ENCODE assay signal across 9 cellular contexts in genomic region chr9:10268500-10269485, GRCh38.
A peak's percentile ranks its signal among the peaks of the same experiment; 100 is the strongest.
DNase-seq lines count a peak whose midpoint lies in the region; ATAC-seq and TF ChIP-seq lines count a peak whose summit lies in the region.
"Had no signal": no experiment of that assay in that cellular context is flagged by ENCODE, and none has a peak within 500 bp of the region (broad histone marks: within the 10 kb centered on the region; RNA-seq: fewer than 3 reads in every experiment).

No MANE protein-coding gene starts in this region.

- H3K36me3 Mint-ChIP-seq in natural killer cell, result no peaks in the 10 kb centered on the region
- H3K36me3 Mint-ChIP-seq: activated naive CD8-positive, alpha-beta T cell had no signal

- POLR2A ChIA-PET in AG04449 (lab: Yijun Ruan, JAX), result no interaction called here

- no peak overlapping the region for H3K4me3 ChIP-seq in AG04449 (ENCODE audit: low read depth, low read length)

- CTCF ChIA-PET in AG04449 (lab: Yijun Ruan, JAX), result no interaction called here

- peak; percentile 10 for TF ChIP-seq CTCF in AG04449 (IDR thresholded peaks at IDR 0.05; ENCODE audit: insufficient read depth, low read length, missing control alignments)
- no peak for TF ChIP-seq CTCF in natural killer cell (IDR thresholded peaks at IDR 0.05)

- H3K27ac Mint-ChIP-seq in natural killer cell, result no peak overlapping the region
- H3K27ac Mint-ChIP-seq: activated naive CD8-positive, alpha-beta T cell had no signal

- peak; percentile 80 for ATAC-seq in GM19463 (IDR thresholded peaks at IDR 0.05; ENCODE audit: unreplicated experiment)
- ATAC-seq in natural killer cell, result no peak

- H3K4me3 Mint-ChIP-seq in natural killer cell, result no peak overlapping the region
- H3K4me3 Mint-ChIP-seq: activated naive CD8-positive, alpha-beta T cell had no signal

- DNase-seq in AG04449 (ENCODE audit: low read depth, low spot score) (no peak), NCI-H1105 treated with DMSO at 0.1 percent for 48 hours (lab: John Stamatoyannopoulos, UW) (peak; percentile 52), amniotic epithelial cell (ENCODE audit: low read depth) (peak; percentile 59), kidney tubule cell (ENCODE audit: low spot score) (peak; percentile 44), AG08396 (ENCODE audit: low spot score) (no peak), natural killer cell (no peak)
- no peak for DNase-seq in activated naive CD4-positive, alpha-beta T cell (lab: John Stamatoyannopoulos, UW)

- H3K27me3 Mint-ChIP-seq in natural killer cell (ENCODE audit: low read depth in 2 of 2), result no peaks in the 10 kb centered on the region
- H3K27me3 Mint-ChIP-seq: activated naive CD8-positive, alpha-beta T cell had no signal

- H3K9me3 Mint-ChIP-seq in natural killer cell, result peaks cover 7 to 9% of the 10 kb centered on the region in 2 donors

- H3K4me1 Mint-ChIP-seq in natural killer cell, result no peaks in the 10 kb centered on the region

- intact Hi-C loops in natural killer cell (cut with micrococcal nuclease), result no loop called here

Comparison
In these comparisons a context has a peak if more than half of its experiments do, and no peak if none do; other contexts are left out.
1. DNase-seq: peak in NCI-H1105 treated with DMSO at 0.1 percent for 48 hours (single experiment), amniotic epithelial cell (single experiment) and kidney tubule cell (single experiment); none in AG04449 (single experiment), AG08396 (single experiment), natural killer cell (single experiment) and activated naive CD4-positive, alpha-beta T cell (0 of 4).